2 cellular contexts compared by ENCODE assay signal in the genomic region with DNA sequence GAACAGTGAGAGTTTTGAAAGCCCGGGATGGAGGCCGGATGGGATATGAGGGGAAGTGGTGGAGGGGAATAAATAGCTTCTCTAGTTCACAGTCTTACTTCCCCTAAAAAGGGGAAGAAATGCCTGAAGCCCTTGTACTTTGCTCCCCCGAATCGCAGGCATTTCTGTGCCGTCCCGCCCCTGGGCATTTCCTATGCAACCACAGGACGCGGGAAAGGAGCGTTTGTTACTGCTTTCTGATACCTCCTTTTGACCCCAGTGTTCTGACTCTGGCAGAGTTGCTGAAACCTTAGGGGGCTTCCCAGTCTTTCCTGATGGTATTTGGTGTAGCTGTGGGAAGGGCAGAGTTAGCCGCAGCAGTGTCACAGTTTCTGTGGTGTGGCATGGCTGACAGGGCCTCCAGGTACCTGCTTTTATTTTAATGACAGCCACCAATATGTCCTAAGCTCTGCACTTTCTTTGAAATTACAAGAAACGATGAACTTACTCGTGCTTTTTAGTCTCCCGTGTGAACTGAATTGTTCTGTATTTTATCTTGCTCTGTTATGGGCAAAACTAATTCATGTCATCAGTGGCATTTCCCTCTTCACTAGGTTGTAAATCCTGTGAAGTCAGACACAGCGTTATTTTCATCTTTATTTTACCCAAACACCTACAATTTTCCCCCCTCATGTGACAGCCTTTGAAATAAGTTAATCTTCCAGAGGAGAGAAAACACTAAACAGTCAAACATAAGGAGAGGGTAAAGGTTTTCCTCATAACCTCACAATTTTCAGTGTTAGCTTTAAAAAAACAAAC.
TF ChIP-seq lines count a peak whose summit lies in the region.

No MANE protein-coding gene starts in this region.

TF ChIP-seq in SK-N-SH, 30 proteins besides CTCF, POLR2A, EP300 and RAD21 (continued from another document):
- TF ChIP-seq, protein P1, sequence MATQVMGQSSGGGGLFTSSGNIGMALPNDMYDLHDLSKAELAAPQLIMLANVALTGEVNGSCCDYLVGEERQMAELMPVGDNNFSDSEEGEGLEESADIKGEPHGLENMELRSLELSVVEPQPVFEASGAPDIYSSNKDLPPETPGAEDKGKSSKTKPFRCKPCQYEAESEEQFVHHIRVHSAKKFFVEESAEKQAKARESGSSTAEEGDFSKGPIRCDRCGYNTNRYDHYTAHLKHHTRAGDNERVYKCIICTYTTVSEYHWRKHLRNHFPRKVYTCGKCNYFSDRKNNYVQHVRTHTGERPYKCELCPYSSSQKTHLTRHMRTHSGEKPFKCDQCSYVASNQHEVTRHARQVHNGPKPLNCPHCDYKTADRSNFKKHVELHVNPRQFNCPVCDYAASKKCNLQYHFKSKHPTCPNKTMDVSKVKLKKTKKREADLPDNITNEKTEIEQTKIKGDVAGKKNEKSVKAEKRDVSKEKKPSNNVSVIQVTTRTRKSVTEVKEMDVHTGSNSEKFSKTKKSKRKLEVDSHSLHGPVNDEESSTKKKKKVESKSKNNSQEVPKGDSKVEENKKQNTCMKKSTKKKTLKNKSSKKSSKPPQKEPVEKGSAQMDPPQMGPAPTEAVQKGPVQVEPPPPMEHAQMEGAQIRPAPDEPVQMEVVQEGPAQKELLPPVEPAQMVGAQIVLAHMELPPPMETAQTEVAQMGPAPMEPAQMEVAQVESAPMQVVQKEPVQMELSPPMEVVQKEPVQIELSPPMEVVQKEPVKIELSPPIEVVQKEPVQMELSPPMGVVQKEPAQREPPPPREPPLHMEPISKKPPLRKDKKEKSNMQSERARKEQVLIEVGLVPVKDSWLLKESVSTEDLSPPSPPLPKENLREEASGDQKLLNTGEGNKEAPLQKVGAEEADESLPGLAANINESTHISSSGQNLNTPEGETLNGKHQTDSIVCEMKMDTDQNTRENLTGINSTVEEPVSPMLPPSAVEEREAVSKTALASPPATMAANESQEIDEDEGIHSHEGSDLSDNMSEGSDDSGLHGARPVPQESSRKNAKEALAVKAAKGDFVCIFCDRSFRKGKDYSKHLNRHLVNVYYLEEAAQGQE (IDR thresholded peaks at IDR 0.05; ENCODE audit: low read depth, low read length), result no peak
- TF ChIP-seq FOSL2 (IDR thresholded peaks at IDR 0.05; ENCODE audit: borderline replicate concordance, low read depth), result no peak
- TF ChIP-seq NRF1 (IDR thresholded peaks at IDR 0.05; ENCODE audit: low read depth, low read length), result no peak
- TF ChIP-seq, protein P2, sequence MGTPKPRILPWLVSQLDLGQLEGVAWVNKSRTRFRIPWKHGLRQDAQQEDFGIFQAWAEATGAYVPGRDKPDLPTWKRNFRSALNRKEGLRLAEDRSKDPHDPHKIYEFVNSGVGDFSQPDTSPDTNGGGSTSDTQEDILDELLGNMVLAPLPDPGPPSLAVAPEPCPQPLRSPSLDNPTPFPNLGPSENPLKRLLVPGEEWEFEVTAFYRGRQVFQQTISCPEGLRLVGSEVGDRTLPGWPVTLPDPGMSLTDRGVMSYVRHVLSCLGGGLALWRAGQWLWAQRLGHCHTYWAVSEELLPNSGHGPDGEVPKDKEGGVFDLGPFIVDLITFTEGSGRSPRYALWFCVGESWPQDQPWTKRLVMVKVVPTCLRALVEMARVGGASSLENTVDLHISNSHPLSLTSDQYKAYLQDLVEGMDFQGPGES (IDR thresholded peaks at IDR 0.05; ENCODE audit: low read depth, low read length), result no peak
- no peak for TF ChIP-seq FOXM1 (IDR thresholded peaks at IDR 0.05; ENCODE audit: low read depth)
- no peak for TF ChIP-seq GATA2 (CRISPR knock-in tag; IDR thresholded peaks at IDR 0.05)
- TF ChIP-seq, protein P3, sequence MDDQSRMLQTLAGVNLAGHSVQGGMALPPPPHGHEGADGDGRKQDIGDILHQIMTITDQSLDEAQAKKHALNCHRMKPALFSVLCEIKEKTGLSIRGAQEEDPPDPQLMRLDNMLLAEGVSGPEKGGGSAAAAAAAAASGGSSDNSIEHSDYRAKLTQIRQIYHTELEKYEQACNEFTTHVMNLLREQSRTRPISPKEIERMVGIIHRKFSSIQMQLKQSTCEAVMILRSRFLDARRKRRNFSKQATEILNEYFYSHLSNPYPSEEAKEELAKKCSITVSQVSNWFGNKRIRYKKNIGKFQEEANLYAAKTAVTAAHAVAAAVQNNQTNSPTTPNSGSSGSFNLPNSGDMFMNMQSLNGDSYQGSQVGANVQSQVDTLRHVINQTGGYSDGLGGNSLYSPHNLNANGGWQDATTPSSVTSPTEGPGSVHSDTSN (IDR thresholded peaks at IDR 0.05), result no peak
- no peak for TF ChIP-seq MXI1 (IDR thresholded peaks at IDR 0.05; ENCODE audit: low read depth, low read length)
- TF ChIP-seq EZH2phosphoT487 (IDR thresholded peaks at IDR 0.05; ENCODE audit: borderline replicate concordance, low read depth), result no peak
- TF ChIP-seq, protein P4, sequence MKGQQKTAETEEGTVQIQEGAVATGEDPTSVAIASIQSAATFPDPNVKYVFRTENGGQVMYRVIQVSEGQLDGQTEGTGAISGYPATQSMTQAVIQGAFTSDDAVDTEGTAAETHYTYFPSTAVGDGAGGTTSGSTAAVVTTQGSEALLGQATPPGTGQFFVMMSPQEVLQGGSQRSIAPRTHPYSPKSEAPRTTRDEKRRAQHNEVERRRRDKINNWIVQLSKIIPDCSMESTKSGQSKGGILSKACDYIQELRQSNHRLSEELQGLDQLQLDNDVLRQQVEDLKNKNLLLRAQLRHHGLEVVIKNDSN (IDR thresholded peaks at IDR 0.05; ENCODE audit: borderline replicate concordance, low read depth), result no peak
- no peak for TF ChIP-seq MEF2A (IDR thresholded peaks at IDR 0.05; ENCODE audit: borderline replicate concordance, low read depth)
- TF ChIP-seq TAF1 (IDR thresholded peaks at IDR 0.05; ENCODE audit: borderline replicate concordance, low read depth, low read length), result no peak

TF ChIP-seq in SK-N-SH treated with all-trans-retinoic acid at 6 μM for 48 hours, 23 proteins besides CTCF, POLR2A, EP300 and RAD21 (continued from another document):
- TF ChIP-seq, protein P5, sequence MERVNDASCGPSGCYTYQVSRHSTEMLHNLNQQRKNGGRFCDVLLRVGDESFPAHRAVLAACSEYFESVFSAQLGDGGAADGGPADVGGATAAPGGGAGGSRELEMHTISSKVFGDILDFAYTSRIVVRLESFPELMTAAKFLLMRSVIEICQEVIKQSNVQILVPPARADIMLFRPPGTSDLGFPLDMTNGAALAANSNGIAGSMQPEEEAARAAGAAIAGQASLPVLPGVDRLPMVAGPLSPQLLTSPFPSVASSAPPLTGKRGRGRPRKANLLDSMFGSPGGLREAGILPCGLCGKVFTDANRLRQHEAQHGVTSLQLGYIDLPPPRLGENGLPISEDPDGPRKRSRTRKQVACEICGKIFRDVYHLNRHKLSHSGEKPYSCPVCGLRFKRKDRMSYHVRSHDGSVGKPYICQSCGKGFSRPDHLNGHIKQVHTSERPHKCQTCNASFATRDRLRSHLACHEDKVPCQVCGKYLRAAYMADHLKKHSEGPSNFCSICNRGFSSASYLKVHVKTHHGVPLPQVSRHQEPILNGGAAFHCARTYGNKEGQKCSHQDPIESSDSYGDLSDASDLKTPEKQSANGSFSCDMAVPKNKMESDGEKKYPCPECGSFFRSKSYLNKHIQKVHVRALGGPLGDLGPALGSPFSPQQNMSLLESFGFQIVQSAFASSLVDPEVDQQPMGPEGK (CRISPR knock-in tag; IDR thresholded peaks at IDR 0.05; ENCODE audit: borderline replicate concordance), result no peak
- TF ChIP-seq, protein P6, sequence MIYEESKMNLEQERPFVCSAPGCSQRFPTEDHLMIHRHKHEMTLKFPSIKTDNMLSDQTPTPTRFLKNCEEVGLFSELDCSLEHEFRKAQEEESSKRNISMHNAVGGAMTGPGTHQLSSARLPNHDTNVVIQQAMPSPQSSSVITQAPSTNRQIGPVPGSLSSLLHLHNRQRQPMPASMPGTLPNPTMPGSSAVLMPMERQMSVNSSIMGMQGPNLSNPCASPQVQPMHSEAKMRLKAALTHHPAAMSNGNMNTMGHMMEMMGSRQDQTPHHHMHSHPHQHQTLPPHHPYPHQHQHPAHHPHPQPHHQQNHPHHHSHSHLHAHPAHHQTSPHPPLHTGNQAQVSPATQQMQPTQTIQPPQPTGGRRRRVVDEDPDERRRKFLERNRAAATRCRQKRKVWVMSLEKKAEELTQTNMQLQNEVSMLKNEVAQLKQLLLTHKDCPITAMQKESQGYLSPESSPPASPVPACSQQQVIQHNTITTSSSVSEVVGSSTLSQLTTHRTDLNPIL (CRISPR knock-in tag; IDR thresholded peaks at IDR 0.05; ENCODE audit: low read depth), result no peak
- TF ChIP-seq BACH2 (CRISPR knock-in tag; IDR thresholded peaks at IDR 0.05; ENCODE audit: borderline replicate concordance) (no peak), ZNF70 (CRISPR knock-in tag; IDR thresholded peaks at IDR 0.05) (no peak)
- TF ChIP-seq, protein P7, sequence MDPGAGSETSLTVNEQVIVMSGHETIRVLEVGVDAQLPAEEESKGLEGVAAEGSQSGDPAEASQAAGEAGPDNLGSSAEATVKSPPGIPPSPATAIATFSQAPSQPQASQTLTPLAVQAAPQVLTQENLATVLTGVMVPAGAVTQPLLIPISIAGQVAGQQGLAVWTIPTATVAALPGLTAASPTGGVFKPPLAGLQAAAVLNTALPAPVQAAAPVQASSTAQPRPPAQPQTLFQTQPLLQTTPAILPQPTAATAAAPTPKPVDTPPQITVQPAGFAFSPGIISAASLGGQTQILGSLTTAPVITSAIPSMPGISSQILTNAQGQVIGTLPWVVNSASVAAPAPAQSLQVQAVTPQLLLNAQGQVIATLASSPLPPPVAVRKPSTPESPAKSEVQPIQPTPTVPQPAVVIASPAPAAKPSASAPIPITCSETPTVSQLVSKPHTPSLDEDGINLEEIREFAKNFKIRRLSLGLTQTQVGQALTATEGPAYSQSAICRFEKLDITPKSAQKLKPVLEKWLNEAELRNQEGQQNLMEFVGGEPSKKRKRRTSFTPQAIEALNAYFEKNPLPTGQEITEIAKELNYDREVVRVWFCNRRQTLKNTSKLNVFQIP (CRISPR knock-in tag; IDR thresholded peaks at IDR 0.05; ENCODE audit: borderline replicate concordance, low read depth), result no peak
